1 cellular context compared by ENCODE assay signal in the genomic region with DNA sequence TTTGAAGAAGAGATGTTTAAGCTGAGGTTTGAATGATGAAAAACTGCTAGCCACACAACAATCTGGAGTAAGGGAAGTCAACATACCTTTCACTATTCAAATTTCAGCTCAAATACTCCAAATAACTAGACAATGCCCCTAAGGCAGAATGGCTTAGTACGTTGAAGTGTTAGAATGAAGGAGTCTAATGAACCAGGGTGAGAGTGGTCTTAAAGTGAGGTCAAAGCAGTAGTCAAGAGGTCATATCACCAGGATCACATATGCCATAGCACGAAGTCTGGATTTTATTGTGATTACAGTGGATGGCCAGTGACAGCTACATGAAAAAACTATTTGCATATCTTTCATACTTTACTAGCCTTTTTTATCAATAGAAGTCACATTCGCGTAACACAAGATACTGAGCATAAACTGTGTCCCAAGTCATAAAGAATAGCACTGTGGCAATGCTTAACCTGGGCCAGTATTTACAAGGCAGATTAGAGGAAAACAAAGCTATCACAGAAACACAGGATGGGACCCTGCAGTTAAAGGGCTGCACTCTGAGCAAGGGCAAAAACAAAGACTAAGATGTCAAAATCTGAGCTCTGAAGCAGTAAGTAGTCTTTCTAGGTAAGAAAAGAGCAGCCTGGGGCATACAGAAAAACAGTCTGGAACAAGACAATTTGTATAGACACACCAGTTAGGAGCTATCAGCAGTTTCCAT.
TF ChIP-seq lines count a peak whose summit lies in the region.

No MANE protein-coding gene starts in this region.

TF ChIP-seq in IMR-90, 13 proteins besides CTCF, POLR2A, EP300 and RAD21 (continued from another document):
- TF ChIP-seq CHD1 (IDR thresholded peaks at IDR 0.05; ENCODE audit: low read depth, low read length) (no peak), MXI1 (IDR thresholded peaks at IDR 0.05; ENCODE audit: borderline replicate concordance, low read depth, low read length) (no peak), BHLHE40 (IDR thresholded peaks at IDR 0.05; ENCODE audit: low read depth, low read length) (no peak), CEBPB (IDR thresholded peaks at IDR 0.05; ENCODE audit: low read depth, low read length) (no peak)
- TF ChIP-seq, protein P1, sequence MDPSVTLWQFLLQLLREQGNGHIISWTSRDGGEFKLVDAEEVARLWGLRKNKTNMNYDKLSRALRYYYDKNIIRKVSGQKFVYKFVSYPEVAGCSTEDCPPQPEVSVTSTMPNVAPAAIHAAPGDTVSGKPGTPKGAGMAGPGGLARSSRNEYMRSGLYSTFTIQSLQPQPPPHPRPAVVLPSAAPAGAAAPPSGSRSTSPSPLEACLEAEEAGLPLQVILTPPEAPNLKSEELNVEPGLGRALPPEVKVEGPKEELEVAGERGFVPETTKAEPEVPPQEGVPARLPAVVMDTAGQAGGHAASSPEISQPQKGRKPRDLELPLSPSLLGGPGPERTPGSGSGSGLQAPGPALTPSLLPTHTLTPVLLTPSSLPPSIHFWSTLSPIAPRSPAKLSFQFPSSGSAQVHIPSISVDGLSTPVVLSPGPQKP (IDR thresholded peaks at IDR 0.05; ENCODE audit: borderline replicate concordance, low read depth, low read length) = no peak
